12 cellular contexts compared by ENCODE assay signal in the genomic region with DNA sequence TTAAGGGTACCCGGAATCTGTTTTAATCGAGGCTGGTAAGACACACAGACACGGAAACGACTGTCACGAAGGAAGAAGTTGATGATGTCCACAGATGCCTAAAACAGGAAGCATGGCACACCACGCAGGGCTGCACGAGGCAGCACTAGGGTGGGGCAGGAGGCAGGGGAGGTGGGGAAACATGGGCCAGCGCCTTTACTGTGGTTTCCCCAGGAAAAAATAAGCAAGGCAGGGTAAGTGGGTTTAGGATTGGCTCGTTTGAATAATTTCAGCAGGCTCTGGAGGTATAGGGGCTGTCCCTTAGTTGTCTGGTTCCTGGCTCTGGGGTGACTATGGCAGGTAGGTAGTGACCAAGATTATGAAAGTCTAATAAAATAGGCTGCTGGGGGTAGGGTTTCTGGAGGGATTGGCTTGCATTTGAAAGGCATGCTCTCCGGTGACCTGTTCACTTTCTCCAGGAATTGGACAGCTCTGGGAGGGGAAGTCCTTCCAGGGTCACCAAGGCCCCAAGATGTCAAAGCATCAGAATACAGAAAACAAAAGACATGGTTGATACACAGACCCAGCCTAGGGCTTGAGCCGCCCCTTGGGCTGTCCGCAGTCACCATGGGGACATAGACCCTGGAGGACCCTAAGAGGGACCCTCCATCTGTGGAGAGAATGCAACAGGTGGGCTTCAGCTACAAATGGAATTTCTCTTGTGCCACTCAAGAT.
DNase-seq lines count a peak whose midpoint lies in the region; ATAC-seq and TF ChIP-seq lines count a peak whose summit lies in the region.
"Had no signal": no experiment of that assay in that cellular context is flagged by ENCODE, and none has a peak within 500 bp of the region (broad histone marks: within the 10 kb centered on the region; RNA-seq: fewer than 3 reads in every experiment).

No MANE protein-coding gene starts in this region.

- H3K27me3 Mint-ChIP-seq in dendritic cell treated with granulocyte-macrophage colony-stimulating factor and Interleukin-4, amounts not matched to agents 40 ng/mL and 50 ng/mL, for 4 days: peaks cover 9% of the 10 kb centered on the region

- H3K4me3 ChIP-seq in Loucy (ENCODE audit: low read length, poor library complexity, severe bottlenecking): peak overlapping the region; percentile 61
- H3K4me3 ChIP-seq: gastrocnemius medialis, pancreas, suprapubic skin had no signal

- no peaks in the 10 kb centered on the region for H4K20me1 ChIP-seq in Loucy (ENCODE audit: insufficient read depth, low read length, poor library complexity, severe bottlenecking)

- TF ChIP-seq CTCF in Loucy (conservative IDR thresholded peaks at IDR 0.05; ENCODE audit: low read length): no peak

- no peaks in the 10 kb centered on the region for H3K27me3 ChIP-seq in Loucy (ENCODE audit: insufficient read depth, low read length, poor library complexity, severe bottlenecking)
- H3K27me3 ChIP-seq: gastrocnemius medialis, pancreas, suprapubic skin had no signal

- peak overlapping the region; percentile 70 for H3K9ac ChIP-seq in Loucy (ENCODE audit: low read depth, low read length, poor library complexity, severe bottlenecking)

- H3K4me2 ChIP-seq in Loucy (ENCODE audit: low read depth, low read length, poor library complexity, severe bottlenecking): peak overlapping the region; percentile 66

- H3K9me2 ChIP-seq in Loucy (replicated peaks; ENCODE audit: low read depth, low read length): no peaks in the 10 kb centered on the region

- intact Hi-C loops in dendritic cell treated with granulocyte-macrophage colony-stimulating factor and Interleukin-4, amounts not matched to agents 40 ng/mL and 50 ng/mL, for 4 days (cut with micrococcal nuclease): loop anchor here (5.0 kb wide), 1 partner anchor 42 kb away; no protein-coding TSS in a partner anchor

- peaks cover 47% of the 10 kb centered on the region for H3K4me1 Mint-ChIP-seq in dendritic cell treated with granulocyte-macrophage colony-stimulating factor and Interleukin-4, amounts not matched to agents 40 ng/mL and 50 ng/mL, for 4 days (ENCODE audit: low read depth)

- peak; percentile 10 for DNase-seq in activated CD4-positive, alpha-beta T cell treated with anti-CD3 and anti-CD28 coated beads for 1 hour
- peak; percentile 13 to 17 for DNase-seq in stimulated activated CD8-positive, alpha-beta memory T cell treated with anti-CD3 and anti-CD28 coated beads, Interleukin-15, amount 100 ng/mL, for 48 hours (ENCODE audit: low read depth in 2 of 2)
- DNase-seq: NCI-H774, pancreas had no signal

- no peaks in the 10 kb centered on the region for H3K36me3 ChIP-seq in Loucy (ENCODE audit: insufficient read depth, low read length)
- H3K36me3 ChIP-seq: gastrocnemius medialis, pancreas, suprapubic skin had no signal

- H3K27ac Mint-ChIP-seq in dendritic cell treated with granulocyte-macrophage colony-stimulating factor and Interleukin-4, amounts not matched to agents 40 ng/mL and 50 ng/mL, for 4 days: peak overlapping the region; percentile 83

- H2AFZ ChIP-seq in Loucy (ENCODE audit: low read length): peak overlapping the region; percentile 71

- H3K4me1 ChIP-seq in Loucy (ENCODE audit: insufficient read depth, low read length, poor library complexity, severe bottlenecking): peaks cover 44% of the 10 kb centered on the region

- ATAC-seq in HG03565 (IDR thresholded peaks at IDR 0.05; ENCODE audit: unreplicated experiment): no peak
- no peak for ATAC-seq in GM19455 (IDR thresholded peaks at IDR 0.05; ENCODE audit: unreplicated experiment)
- no peak for ATAC-seq in HG02610 (IDR thresholded peaks at IDR 0.05; ENCODE audit: unreplicated experiment)
- ATAC-seq in GM21381 (IDR thresholded peaks at IDR 0.05; ENCODE audit: unreplicated experiment): no peak

- no peaks in the 10 kb centered on the region for H3F3A ChIP-seq in Loucy (ENCODE audit: low read depth)

- H3K4me3 Mint-ChIP-seq in dendritic cell treated with granulocyte-macrophage colony-stimulating factor and Interleukin-4, amounts not matched to agents 40 ng/mL and 50 ng/mL, for 4 days: no peak overlapping the region

- H3K79me2 ChIP-seq in Loucy (ENCODE audit: insufficient read depth, low read length): no peaks in the 10 kb centered on the region

- no peaks in the 10 kb centered on the region for H3K9me3 ChIP-seq in Loucy (ENCODE audit: insufficient read depth, low read depth, low read length)
- H3K9me3 ChIP-seq: gastrocnemius medialis, pancreas, suprapubic skin had no signal

- H3K9me3 Mint-ChIP-seq in dendritic cell treated with granulocyte-macrophage colony-stimulating factor and Interleukin-4, amounts not matched to agents 40 ng/mL and 50 ng/mL, for 4 days: no peaks in the 10 kb centered on the region

- H3K36me3 Mint-ChIP-seq in dendritic cell treated with granulocyte-macrophage colony-stimulating factor and Interleukin-4, amounts not matched to agents 40 ng/mL and 50 ng/mL, for 4 days (ENCODE audit: low read depth): no peaks in the 10 kb centered on the region
